ENCODE assay signal across 24 cellular contexts in the genomic region with DNA sequence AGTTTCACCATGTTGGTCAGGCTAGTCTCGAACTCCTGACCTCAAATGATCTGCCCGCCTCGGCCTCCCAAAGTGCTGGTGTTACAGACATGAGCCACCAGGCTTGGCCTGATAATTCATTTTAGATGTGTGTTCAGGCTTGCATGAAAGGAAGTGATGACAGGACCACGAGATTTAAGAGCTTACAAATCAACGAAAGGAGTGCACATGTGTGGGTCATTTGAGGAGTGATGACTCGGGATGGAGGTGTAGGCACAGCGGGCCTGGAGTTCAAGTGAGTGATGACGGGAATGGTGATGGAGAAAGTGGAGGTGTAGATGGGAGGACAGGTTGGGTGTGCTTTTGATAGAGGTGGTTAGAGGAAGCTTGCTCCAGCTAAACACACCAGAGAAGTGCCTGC.
"Had no signal": no experiment of that assay in that cellular context is flagged by ENCODE, and none has a peak within 500 bp of the region (broad histone marks: within the 10 kb centered on the region; RNA-seq: fewer than 3 reads in every experiment).

No MANE protein-coding gene starts in this region.

- ATAC-seq: naive thymus-derived CD4-positive, alpha-beta T cell; natural killer cell; psoas muscle; right cardiac atrium; sciatic nerve; stimulated activated memory B cell treated with anti-CD40 and anti-IgM and Interleukin-4, amounts not matched to agents 10 μg/mL and 1 μg/mL and 100 μg/mL, for 72 hours; stimulated activated naive CD8-positive, alpha-beta T cell treated with anti-CD3 and anti-CD28 coated beads, Interleukin-15, amount 100 ng/mL, for 72 hours; stimulated activated naive CD8-positive, alpha-beta T cell treated with anti-CD3 and anti-CD28 coated beads, Interleukin-15, Interleukin-2, amounts not matched to agents 100 U/mL and 50 U/mL, for 24 hours had no signal

- DNase-seq: naive thymus-derived CD4-positive, alpha-beta T cell; natural killer cell; occipital lobe; ovary; posterior cingulate gyrus; psoas muscle; right cardiac atrium; spleen; stimulated activated CD4-positive, alpha-beta T cell treated with anti-CD3 and anti-CD28 coated beads, Interleukin-12 subunit alpha, Interleukin-12 subunit beta, amount 100 ng/mL, for 4 hours; stimulated activated CD4-positive, alpha-beta T cell treated with anti-CD3 and anti-CD28 coated beads, Interleukin-1b, Interleukin-23, amount 100 ng/mL, for 48 hours; stimulated activated CD4-positive, alpha-beta T cell treated with anti-CD3 and anti-CD28 coated beads, Interleukin-4, amount 100 ng/mL, for 1 hour; stimulated activated CD4-positive, alpha-beta T cell treated with anti-CD3 and anti-CD28 coated beads, Interleukin-4, amount 100 ng/mL, for 4 hours; stimulated activated CD8-positive, alpha-beta memory T cell treated with anti-CD3 and anti-CD28 coated beads, Interleukin-4, amount 100 ng/mL, for 48 hours; stimulated activated naive CD4-positive, alpha-beta T cell; stimulated activated naive CD8-positive, alpha-beta T cell treated with anti-CD3 and anti-CD28 coated beads, Interleukin-15, amount 100 ng/mL, for 72 hours; stimulated activated naive CD8-positive, alpha-beta T cell treated with anti-CD3 and anti-CD28 coated beads, Interleukin-15, Interleukin-2, amounts not matched to agents 100 U/mL and 50 U/mL, for 24 hours; substantia nigra; testis; tibial artery; trophoblast cell; upper lobe of left lung; uterus had no signal
